9 cellular contexts compared by ENCODE assay signal in the genomic region with DNA sequence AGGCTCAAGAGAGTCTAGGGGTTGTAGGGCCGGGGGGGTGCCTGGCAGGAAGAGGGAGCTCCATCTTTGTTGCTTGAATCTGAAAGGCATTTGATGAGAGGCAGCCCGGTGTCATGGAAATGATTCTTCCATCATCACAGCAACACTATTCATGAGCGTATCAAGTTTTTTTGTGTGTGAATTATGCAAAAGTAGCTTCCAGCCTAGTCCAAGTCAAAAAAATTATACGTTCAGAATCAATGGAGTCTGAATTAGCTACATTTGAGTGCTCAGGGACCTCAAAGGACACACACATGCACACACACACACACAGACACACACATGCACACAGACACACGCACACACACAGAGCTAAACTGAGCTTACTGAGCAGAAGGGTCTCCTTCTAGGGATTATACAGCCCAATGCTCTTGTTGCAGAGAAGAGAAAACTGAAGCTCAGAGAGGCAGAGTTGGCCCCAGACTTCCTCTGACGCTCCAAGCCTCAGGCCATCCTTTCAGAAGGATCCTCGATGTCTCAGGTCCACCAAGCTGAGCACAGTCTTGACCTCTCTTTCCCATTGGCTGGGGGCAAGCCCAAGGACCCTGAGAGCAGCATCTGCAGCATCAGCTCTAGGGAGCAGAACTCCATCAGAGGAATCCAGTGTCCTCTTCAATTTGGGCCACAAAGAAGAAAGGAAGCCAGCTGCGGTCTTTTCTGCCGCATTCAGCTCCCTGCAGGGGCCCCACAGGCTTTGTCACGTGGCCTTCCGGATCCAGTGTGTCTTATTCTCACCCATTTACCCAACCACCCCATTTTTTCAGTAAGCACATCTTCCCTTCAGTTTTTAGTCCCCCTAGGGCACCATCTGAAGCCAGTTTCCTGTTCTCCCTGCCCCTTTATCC.
DNase-seq lines count a peak whose midpoint lies in the region; ATAC-seq and TF ChIP-seq lines count a peak whose summit lies in the region.
"Had no signal": no experiment of that assay in that cellular context is flagged by ENCODE, and none has a peak within 500 bp of the region (broad histone marks: within the 10 kb centered on the region; RNA-seq: fewer than 3 reads in every experiment).

No MANE protein-coding gene starts in this region.

- no peaks in the 10 kb centered on the region for H3K9me3 ChIP-seq in SK-N-MC (ENCODE audit: low read depth, low read length)

- H3K27ac ChIP-seq in SK-N-MC, result peak overlapping the region; percentile 65

- TF ChIP-seq CTCF in GM10248 (IDR thresholded peaks at IDR 0.05; ENCODE audit: control extremely low read depth, extremely low read depth, low read depth, missing control alignments), result no peak
- TF ChIP-seq CTCF in osteocyte (IDR thresholded peaks at IDR 0.05), result no peak

- H3K36me3 Mint-ChIP-seq in osteocyte (ENCODE audit: unreplicated experiment), result no peaks in the 10 kb centered on the region

- peak; percentile 40 for DNase-seq in GM10248 (ENCODE audit: extremely low spot score)
- peak; percentile 83 for DNase-seq in SK-N-MC (ENCODE audit: low read depth, low spot score)
- peak; percentile 45 for DNase-seq in activated naive CD4-positive, alpha-beta T cell treated with Interleukin-2 at 50 U/mL for 16 hours
- peak; percentile 56 for DNase-seq in osteocyte (ENCODE audit: extremely low spot score, unreplicated experiment)
- DNase-seq in NCI-H1092 (lab: John Stamatoyannopoulos, UW), result no peak
- DNase-seq in NCI-H1417 treated with DMSO at 0.1 percent for 48 hours (lab: John Stamatoyannopoulos, UW), result no peak
- DNase-seq in NCI-H345 (lab: John Stamatoyannopoulos, UW), result no peak
- DNase-seq: NCI-H1417 had no signal

- no peaks in the 10 kb centered on the region for H3K36me3 ChIP-seq in SK-N-MC (ENCODE audit: insufficient read depth, low read length)

- H3K9me3 Mint-ChIP-seq in osteocyte (ENCODE audit: unreplicated experiment), result no peaks in the 10 kb centered on the region

- POLR2A ChIA-PET in GM10248 (lab: Yijun Ruan, JAX), result no interaction called here

- H3K9ac ChIP-seq in SK-N-MC (ENCODE audit: insufficient read length), result no peak overlapping the region

- CTCF ChIA-PET in GM10248 (lab: Yijun Ruan, JAX), result interaction anchor here (0.9 to 3.1 kb wide), 12 partner anchors 8 to 1073 kb away, joined by 3 to 9 read pairs (median 4); no protein-coding TSS in a partner anchor

- H3K4me3 Mint-ChIP-seq in osteocyte (ENCODE audit: unreplicated experiment), result no peak overlapping the region

- peaks cover 80% of the 10 kb centered on the region for H3K27me3 Mint-ChIP-seq in osteocyte (ENCODE audit: unreplicated experiment)

- peaks cover 8% of the 10 kb centered on the region for H3K4me1 Mint-ChIP-seq in osteocyte (ENCODE audit: unreplicated experiment)

- no peak overlapping the region for H3K27ac Mint-ChIP-seq in osteocyte (ENCODE audit: unreplicated experiment)

- no peak for ATAC-seq in GM21619 (IDR thresholded peaks at IDR 0.05; ENCODE audit: unreplicated experiment)

- H3K4me3 ChIP-seq in SK-N-MC, result peak overlapping the region; percentile 76

Comparison
In these comparisons a context has a peak if more than half of its experiments do, and no peak if none do; other contexts are left out.
1. DNase-seq: peak in GM10248 (single experiment), SK-N-MC (single experiment), activated naive CD4-positive, alpha-beta T cell treated with Interleukin-2 at 50 U/mL for 16 hours (single experiment) and osteocyte (single experiment); none in NCI-H1092 (single experiment), NCI-H1417 treated with DMSO at 0.1 percent for 48 hours (single experiment) and NCI-H345 (single experiment).